11 cellular contexts compared by ENCODE assay signal in genomic region chr16:84194470-84195200, GRCh38. TPM values are rescaled to one million over a fixed set of nuclear protein-coding genes. Genes with fewer than 3 reads are reported as not detected.
DNase-seq lines count a peak whose midpoint lies in the region; ATAC-seq and TF ChIP-seq lines count a peak whose summit lies in the region.
"Had no signal": no experiment of that assay in that cellular context is flagged by ENCODE, and none has a peak within 500 bp of the region (broad histone marks: within the 10 kb centered on the region; RNA-seq: fewer than 3 reads in every experiment).

No MANE protein-coding gene starts in this region.

- H3K27ac Mint-ChIP-seq in activated CD4-positive, alpha-beta T cell treated with anti-CD3 and anti-CD28 coated beads, Interleukin-2, amount 10 ng/mL, durations not matched to agents 7 days and 5 days = peak overlapping the region; percentile 85
- H3K27ac Mint-ChIP-seq in memory B cell = peak overlapping the region; percentile 20

- H3K4me2 ChIP-seq in GM23248 (ENCODE audit: unreplicated experiment) = no peak overlapping the region

- no peaks in the 10 kb centered on the region for H3K27me3 Mint-ChIP-seq in activated CD4-positive, alpha-beta T cell treated with anti-CD3 and anti-CD28 coated beads, Interleukin-2, amount 10 ng/mL, durations not matched to agents 7 days and 5 days
- H3K27me3 Mint-ChIP-seq in memory B cell = peaks cover 10% of the 10 kb centered on the region

- H3K9ac ChIP-seq in GM23248 = no peak overlapping the region

- H3K36me3 Mint-ChIP-seq in activated CD4-positive, alpha-beta T cell treated with anti-CD3 and anti-CD28 coated beads, Interleukin-2, amount 10 ng/mL, durations not matched to agents 7 days and 5 days (ENCODE audit: low read depth) = no peaks in the 10 kb centered on the region
- H3K36me3 Mint-ChIP-seq in memory B cell = no peaks in the 10 kb centered on the region

- no peak overlapping the region for H2AFZ ChIP-seq in GM23248

- intact Hi-C loops in dorsolateral prefrontal cortex (cut with DNase I) = no loop called here

- H3K36me3 ChIP-seq in GM23248 (ENCODE audit: low read depth) (no peaks in the 10 kb centered on the region), tibial nerve (no peaks in the 10 kb centered on the region)

- POLR2A ChIA-PET in activated CD4-positive, alpha-beta T cell treated with anti-CD3 and anti-CD28 coated beads, Interleukin-2, amount 10 ng/mL, durations not matched to agents 7 days and 5 days (lab: Charles Lee) = no interaction called here

- no peaks in the 10 kb centered on the region for H3K79me2 ChIP-seq in GM23248 (ENCODE audit: insufficient read depth)

- no peak overlapping the region for H3K4me3 ChIP-seq in GM23248
- no peak overlapping the region for H3K4me3 ChIP-seq in tibial nerve
- no peak overlapping the region for H3K4me3 ChIP-seq in dorsolateral prefrontal cortex

- H3K9me3 ChIP-seq in GM23248 (ENCODE audit: low read depth) (no peaks in the 10 kb centered on the region), tibial nerve (no peaks in the 10 kb centered on the region)

- DNase-seq in ELF-1 (ENCODE audit: low read depth, low spot score) (peak; percentile 32), memory B cell (ENCODE audit: low spot score in 2 of 2) (no peak), GM23248 (no peak), tibial nerve (ENCODE audit: low spot score in 2 of 2) (no peak), dorsolateral prefrontal cortex (no peak), NCI-H446 (lab: John Stamatoyannopoulos, UW) (no peak)
- DNase-seq in activated CD4-positive, alpha-beta T cell treated with anti-CD3 and anti-CD28 coated beads, Interleukin-2, amount 10 ng/mL, durations not matched to agents 7 days and 5 days = peak; percentile 68
- DNase-seq: NCI-H446 treated with DMSO at 0.1 percent for 48 hours had no signal

- ATAC-seq in HG03108 (IDR thresholded peaks at IDR 0.05; ENCODE audit: unreplicated experiment) = peak; percentile 49
- ATAC-seq in memory B cell (ENCODE audit: low read depth) = peak; percentile 70

- no peaks in the 10 kb centered on the region for H3F3A ChIP-seq in GM23248 (ENCODE audit: insufficient read depth)

- TF ChIP-seq POLR2A in tibial nerve (IDR thresholded peaks at IDR 0.05) = no peak

- peak overlapping the region; percentile 12 for H3K4me3 Mint-ChIP-seq in activated CD4-positive, alpha-beta T cell treated with anti-CD3 and anti-CD28 coated beads, Interleukin-2, amount 10 ng/mL, durations not matched to agents 7 days and 5 days
- H3K4me3 Mint-ChIP-seq in memory B cell = peak overlapping the region; percentile 68

- H3K27ac ChIP-seq in GM23248 (no peak overlapping the region), tibial nerve (no peak overlapping the region), dorsolateral prefrontal cortex (no peak overlapping the region)

- H3K4me1 Mint-ChIP-seq in activated CD4-positive, alpha-beta T cell treated with anti-CD3 and anti-CD28 coated beads, Interleukin-2, amount 10 ng/mL, durations not matched to agents 7 days and 5 days = peaks cover 21% of the 10 kb centered on the region
- peaks cover 7% of the 10 kb centered on the region for H3K4me1 Mint-ChIP-seq in memory B cell

- no peaks in the 10 kb centered on the region for H3K9me2 ChIP-seq in GM23248 (ENCODE audit: insufficient read depth)

- H3K27me3 ChIP-seq in GM23248 (replicated peaks; ENCODE audit: insufficient read depth) (no peaks in the 10 kb centered on the region), tibial nerve (peaks cover 0 to 10% of the 10 kb centered on the region in 2 donors), dorsolateral prefrontal cortex (peaks cover 0 to 8% (median 0%) of the 10 kb centered on the region in 45 donors)

- TF ChIP-seq CTCF in tibial nerve (IDR thresholded peaks at IDR 0.05) (no peak), dorsolateral prefrontal cortex (IDR thresholded peaks at IDR 0.05 in 54 of 56, conservative IDR thresholded peaks at IDR 0.05 in 2 of 56; ENCODE audit: low read depth in 1 of 56, partially characterized antibody in 56 of 56) (no peak)

- H4K20me1 ChIP-seq in GM23248 (ENCODE audit: insufficient read depth) = no peaks in the 10 kb centered on the region

- TF ChIP-seq EP300 in tibial nerve (IDR thresholded peaks at IDR 0.05) = no peak

- H3K9me3 Mint-ChIP-seq in activated CD4-positive, alpha-beta T cell treated with anti-CD3 and anti-CD28 coated beads, Interleukin-2, amount 10 ng/mL, durations not matched to agents 7 days and 5 days = no peaks in the 10 kb centered on the region
- H3K9me3 Mint-ChIP-seq in memory B cell = no peaks in the 10 kb centered on the region

- no peaks in the 10 kb centered on the region for H3K4me1 ChIP-seq in GM23248 (ENCODE audit: insufficient read depth)
- peaks cover 0 to 11% (median 0%) of the 10 kb centered on the region in 4 donors for H3K4me1 ChIP-seq in tibial nerve

- CTCF ChIA-PET in activated CD4-positive, alpha-beta T cell treated with anti-CD3 and anti-CD28 coated beads, Interleukin-2, amount 10 ng/mL, durations not matched to agents 7 days and 5 days (lab: Charles Lee) = interaction anchor here (1.5 to 3.8 kb wide), 2 partner anchors 8 to 78 kb away, joined by 3 to 16 read pairs; partner anchors contain the start of genes MBTPS1 and TAF1C

- in situ Hi-C loops in GM23248 (cut with MboI) = no loop called here

- WGBS in GM23248 (ENCODE audit: low coverage in 1 of 2, low lambda C conversion rate in 2 of 2, missing lambda C conversion rate in 2 of 2), 2 experiments = 64 to 65% methylated on average over 31 to 34 of the region's 34 CpGs
- 64 to 67% methylated on average over 22 to 31 of the region's 34 CpGs for WGBS in tibial nerve, 2 donors

RNA-seq across cellular contexts. Expression of gene ADAD2, which starts 3.7 kb away (rescaled TPM):
- total RNA-seq in activated CD4-positive, alpha-beta T cell treated with anti-CD3 and anti-CD28 coated beads, Interleukin-2, amount 10 ng/mL, durations not matched to agents 7 days and 5 days = not detected
- not detected in 2 replicates for total RNA-seq in GM23248 (2014; rRNA removed; shearing (Covaris generic))
- not detected in 2 replicates for polyA plus RNA-seq in GM23248 (2016; fragmentation: Nextera tagmentation; extraction: Ambion mirVana)
- total RNA-seq in tibial nerve (1 to 10 TPM in 1 of 4 donors, not detected in 3; 1.2 TPM), dorsolateral prefrontal cortex (1 to 10 TPM in 82 of 120 experiments, under 1 TPM in 29, not detected in 9; 0.17 to 8.5 (median 1.5) TPM)
- total RNA-seq: skeletal muscle tissue had no signal
- polyA plus RNA-seq: keratinocyte had no signal

RNA-seq across cellular contexts. Expression of gene TAF1C, which starts 7.8 kb away (rescaled TPM):
- total RNA-seq in activated CD4-positive, alpha-beta T cell treated with anti-CD3 and anti-CD28 coated beads, Interleukin-2, amount 10 ng/mL, durations not matched to agents 7 days and 5 days = 10 to 100 TPM; 52.1 to 60.8 TPM
- 24.7 and 31.5 TPM in 2 replicates for total RNA-seq in GM23248 (2014; rRNA removed; shearing (Covaris generic))
- polyA plus RNA-seq in GM23248 (2016; fragmentation: Nextera tagmentation; extraction: Ambion mirVana) = 13.5 and 18.1 TPM in 2 replicates
- 100 to 1,000 TPM in 1 of 4 donors, 10 to 100 TPM in 3; 50.7 to 109 (median 73.9) TPM for total RNA-seq in tibial nerve
- 10 to 100 TPM; 33.5 to 87.0 (median 56.1) TPM for total RNA-seq in dorsolateral prefrontal cortex

RNA-seq across cellular contexts. Expression of gene KCNG4, which starts 45.2 kb away (rescaled TPM):
- total RNA-seq in activated CD4-positive, alpha-beta T cell treated with anti-CD3 and anti-CD28 coated beads, Interleukin-2, amount 10 ng/mL, durations not matched to agents 7 days and 5 days = not detected
- total RNA-seq in GM23248 (2014; rRNA removed; shearing (Covaris generic)) = not detected in 2 replicates
- not detected in 2 replicates for polyA plus RNA-seq in GM23248 (2016; fragmentation: Nextera tagmentation; extraction: Ambion mirVana)
- total RNA-seq in tibial nerve = under 1 TPM in 1 of 4 donors, not detected in 3; 0.30 TPM
- 1 to 10 TPM in 16 of 120 experiments, under 1 TPM in 99, not detected in 5; 0.10 to 2.3 (median 0.54) TPM for total RNA-seq in dorsolateral prefrontal cortex
- total RNA-seq: skeletal muscle tissue had no signal
- polyA plus RNA-seq: keratinocyte had no signal

RNA-seq across cellular contexts. Expression of gene DNAAF1, which starts 49.5 kb away (rescaled TPM):
- under 1 TPM in 1 of 2 experiments, not detected in 1; 0.25 TPM for total RNA-seq in activated CD4-positive, alpha-beta T cell treated with anti-CD3 and anti-CD28 coated beads, Interleukin-2, amount 10 ng/mL, durations not matched to agents 7 days and 5 days
- total RNA-seq in GM23248 (2014; rRNA removed; shearing (Covaris generic)) = not detected in 2 replicates
- not detected in 2 replicates for polyA plus RNA-seq in GM23248 (2016; fragmentation: Nextera tagmentation; extraction: Ambion mirVana)
- total RNA-seq in tibial nerve = 1 to 10 TPM in 1 of 4 donors, under 1 TPM in 2, not detected in 1; 0.20 to 1.1 (median 0.90) TPM
- 10 to 100 TPM in 40 of 120 experiments, 1 to 10 TPM in 80; 3.6 to 19.7 (median 8.5) TPM for total RNA-seq in dorsolateral prefrontal cortex
- total RNA-seq: skeletal muscle tissue had no signal

RNA-seq across cellular contexts. Expression of gene HSDL1, which starts 49.7 kb away (rescaled TPM):
- total RNA-seq in activated CD4-positive, alpha-beta T cell treated with anti-CD3 and anti-CD28 coated beads, Interleukin-2, amount 10 ng/mL, durations not matched to agents 7 days and 5 days = 10 to 100 TPM in 1 of 2 experiments, 1 to 10 TPM in 1; 8.8 to 10.6 TPM
- total RNA-seq in GM23248 (2014; rRNA removed; shearing (Covaris generic)) = 17.0 and 19.9 TPM in 2 replicates
- polyA plus RNA-seq in GM23248 (2016; fragmentation: Nextera tagmentation; extraction: Ambion mirVana) = 10.8 and 12.0 TPM in 2 replicates
- total RNA-seq in tibial nerve (10 to 100 TPM; 11.1 to 39.8 (median 20.6) TPM), dorsolateral prefrontal cortex (10 to 100 TPM; 21.5 to 75.4 (median 50.4) TPM)

Comparison
In these comparisons a context has a peak if more than half of its experiments do, and no peak if none do; other contexts are left out.
1. DNase-seq: peak in ELF-1 (single experiment) and activated CD4-positive, alpha-beta T cell treated with anti-CD3 and anti-CD28 coated beads, Interleukin-2, amount 10 ng/mL, durations not matched to agents 7 days and 5 days (single experiment); none in memory B cell (0 of 2), GM23248 (single experiment), tibial nerve (0 of 2), dorsolateral prefrontal cortex (0 of 10) and NCI-H446 (0 of 2).